25 cellular contexts compared by ENCODE assay signal in the genomic region with DNA sequence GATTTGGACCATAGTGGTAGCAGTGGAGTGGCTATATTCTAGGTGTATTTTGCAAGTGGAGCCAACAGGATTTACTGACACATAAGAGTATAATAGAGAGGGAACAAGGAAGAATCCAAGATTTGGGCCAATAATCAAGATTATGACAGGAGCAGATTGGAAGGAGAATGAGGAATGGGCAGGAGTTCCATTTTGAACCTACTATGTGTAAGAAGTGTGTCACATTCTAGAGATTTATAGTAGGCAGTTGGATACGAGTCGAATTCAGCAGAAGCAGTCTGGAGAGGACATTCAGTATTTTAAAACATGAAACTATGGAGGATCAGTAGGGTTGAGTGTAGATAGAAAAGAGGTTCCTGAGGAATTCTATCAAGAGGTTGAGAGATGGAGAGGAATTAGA. TPM values are rescaled to one million over a fixed set of nuclear protein-coding genes. Genes with fewer than 3 reads are reported as not detected.
DNase-seq lines count a peak whose midpoint lies in the region; ATAC-seq and TF ChIP-seq lines count a peak whose summit lies in the region.
"Had no signal": no experiment of that assay in that cellular context is flagged by ENCODE, and none has a peak within 500 bp of the region (broad histone marks: within the 10 kb centered on the region; RNA-seq: fewer than 3 reads in every experiment).

No MANE protein-coding gene starts in this region.

- intact Hi-C loops in activated CD4-positive, alpha-beta memory T cell treated with anti-CD3 and anti-CD28 coated beads for 36 hours (cut with micrococcal nuclease): no loop called here
- intact Hi-C loops in aorta (cut with DNase I): loop anchor here (5.0 kb wide), 2 partner anchors 35 to 40 kb away; a partner anchor contains a TSS

- POLR2A ChIA-PET in activated CD4-positive, alpha-beta memory T cell treated with anti-CD3 and anti-CD28 coated beads for 36 hours (lab: Charles Lee): interaction anchor here (0.6 kb wide), 1 partner anchor 305 kb away, joined by 3 read pairs; no protein-coding TSS in a partner anchor
- POLR2A ChIA-PET in activated CD4-positive, alpha-beta memory T cell treated with anti-CD3 and anti-CD28 coated beads, Interleukin-2, amount 10 ng/mL, durations not matched to agents 7 days and 5 days (lab: Charles Lee): interaction anchor here (0.8 kb wide), 1 partner anchor 127 kb away, joined by 3 read pairs; no protein-coding TSS in a partner anchor

- CTCF ChIA-PET in activated CD4-positive, alpha-beta memory T cell treated with anti-CD3 and anti-CD28 coated beads for 36 hours (lab: Charles Lee): interaction anchor here (5.2 kb wide), 1 partner anchor 30 kb away, joined by 84 read pairs; no protein-coding TSS in a partner anchor
- CTCF ChIA-PET in activated CD4-positive, alpha-beta memory T cell treated with anti-CD3 and anti-CD28 coated beads, Interleukin-2, amount 10 ng/mL, durations not matched to agents 7 days and 5 days (lab: Charles Lee): interaction anchor here (1.2 to 7.4 kb wide), 4 partner anchors 21 to 209 kb away, joined by 3 to 63 read pairs (median 46); a partner anchor contains a TSS

- no peak overlapping the region for H3K4me3 ChIP-seq in CD4-positive, CD25-positive, alpha-beta regulatory T cell (ENCODE audit: low read depth, low read length)
- H3K4me3 ChIP-seq in neutrophil (ENCODE audit: low read depth in 1 of 2, low read length in 1 of 2): no peak overlapping the region
- no peak overlapping the region for H3K4me3 ChIP-seq in aorta (ENCODE audit: low read length in 2 of 2)
- H3K4me3 ChIP-seq: PC-9, SJCRH30 had no signal

- peak overlapping the region; percentile 19 for H3K27ac Mint-ChIP-seq in activated CD4-positive, alpha-beta memory T cell treated with anti-CD3 and anti-CD28 coated beads for 36 hours
- no peak overlapping the region for H3K27ac Mint-ChIP-seq in activated CD4-positive, alpha-beta memory T cell treated with anti-CD3 and anti-CD28 coated beads, Interleukin-2, amount 10 ng/mL, durations not matched to agents 7 days and 5 days
- peak overlapping the region in 2 of 3 donors; percentile 57 to 60 for H3K27ac Mint-ChIP-seq in CD4-positive, CD25-positive, alpha-beta regulatory T cell
- H3K27ac Mint-ChIP-seq in T-helper 17 cell: peak overlapping the region; percentile 79

- no peaks in the 10 kb centered on the region for H3K27me3 ChIP-seq in CD4-positive, CD25-positive, alpha-beta regulatory T cell (ENCODE audit: control insufficient read depth, insufficient read depth, low read length)
- H3K27me3 ChIP-seq in neutrophil: no peaks in the 10 kb centered on the region
- H3K27me3 ChIP-seq in aorta (ENCODE audit: control insufficient read depth in 1 of 2, insufficient read depth in 2 of 2, low read length in 1 of 2): no peaks in the 10 kb centered on the region
- H3K27me3 ChIP-seq: SJCRH30 had no signal

- peaks cover 8% of the 10 kb centered on the region for H3K36me3 Mint-ChIP-seq in activated CD4-positive, alpha-beta memory T cell treated with anti-CD3 and anti-CD28 coated beads for 36 hours
- H3K36me3 Mint-ChIP-seq in activated CD4-positive, alpha-beta memory T cell treated with anti-CD3 and anti-CD28 coated beads, Interleukin-2, amount 10 ng/mL, durations not matched to agents 7 days and 5 days (ENCODE audit: low read depth): peaks cover 25% of the 10 kb centered on the region
- H3K36me3 Mint-ChIP-seq in CD4-positive, CD25-positive, alpha-beta regulatory T cell: peaks cover 6% of the 10 kb centered on the region
- peaks cover 9% of the 10 kb centered on the region for H3K36me3 Mint-ChIP-seq in T-helper 17 cell (ENCODE audit: low read depth)
- H3K36me3 Mint-ChIP-seq: IgD-negative memory B cell had no signal

- 93 to 96% methylated on average over 2 of the region's 2 CpGs for WGBS in aorta, 2 donors

- H3K9me3 Mint-ChIP-seq in activated CD4-positive, alpha-beta memory T cell treated with anti-CD3 and anti-CD28 coated beads for 36 hours: no peaks in the 10 kb centered on the region
- H3K9me3 Mint-ChIP-seq in activated CD4-positive, alpha-beta memory T cell treated with anti-CD3 and anti-CD28 coated beads, Interleukin-2, amount 10 ng/mL, durations not matched to agents 7 days and 5 days: no peaks in the 10 kb centered on the region
- no peaks in the 10 kb centered on the region for H3K9me3 Mint-ChIP-seq in CD4-positive, CD25-positive, alpha-beta regulatory T cell
- H3K9me3 Mint-ChIP-seq: IgD-negative memory B cell had no signal

- H3K36me3 ChIP-seq in CD4-positive, CD25-positive, alpha-beta regulatory T cell (ENCODE audit: control insufficient read depth, insufficient read depth, low read length): peaks cover 20% of the 10 kb centered on the region
- H3K36me3 ChIP-seq in neutrophil: peaks cover 9% of the 10 kb centered on the region
- no peaks in the 10 kb centered on the region for H3K36me3 ChIP-seq in aorta (ENCODE audit: control insufficient read depth in 1 of 2, insufficient read depth in 2 of 2, low read length in 1 of 2)
- H3K36me3 ChIP-seq: SJCRH30 had no signal

- H3K4me1 Mint-ChIP-seq in activated CD4-positive, alpha-beta memory T cell treated with anti-CD3 and anti-CD28 coated beads for 36 hours (ENCODE audit: low read depth): peaks cover 5% of the 10 kb centered on the region
- peaks cover 22% of the 10 kb centered on the region for H3K4me1 Mint-ChIP-seq in activated CD4-positive, alpha-beta memory T cell treated with anti-CD3 and anti-CD28 coated beads, Interleukin-2, amount 10 ng/mL, durations not matched to agents 7 days and 5 days
- H3K4me1 Mint-ChIP-seq in CD4-positive, CD25-positive, alpha-beta regulatory T cell: peaks cover 7 to 26% (median 10%) of the 10 kb centered on the region in 4 donors
- peaks cover 29% of the 10 kb centered on the region for H3K4me1 Mint-ChIP-seq in T-helper 17 cell

- DNase-seq in activated CD4-positive, alpha-beta memory T cell treated with anti-CD3 and anti-CD28 coated beads for 36 hours: no peak
- no peak for DNase-seq in activated CD4-positive, alpha-beta memory T cell treated with anti-CD3 and anti-CD28 coated beads, Interleukin-2, amount 10 ng/mL, durations not matched to agents 7 days and 5 days
- DNase-seq in CD4-positive, CD25-positive, alpha-beta regulatory T cell: no peak
- DNase-seq in T-helper 17 cell: no peak
- DNase-seq in NCI-H2029 (lab: John Stamatoyannopoulos, UW): no peak
- DNase-seq in aorta: no peak
- DNase-seq: 8988T, ACHN, COR-L47, DMS79, EL, GDM1, NCI-H1048, NCI-H1417, NCI-H1694, NCI-H2081, NCI-H2227 treated with DMSO at 0.1 percent for 48 hours, NCI-H526 treated with DMSO at 0.1 percent for 48 hours, PC-9, SJCRH30 had no signal

- H3K9me3 ChIP-seq in CD4-positive, CD25-positive, alpha-beta regulatory T cell (ENCODE audit: control insufficient read depth in 2 of 2, low read length in 2 of 2): no peaks in the 10 kb centered on the region
- H3K9me3 ChIP-seq in T-helper 17 cell (ENCODE audit: control insufficient read depth, low read length, poor library complexity, severe bottlenecking) (no peaks in the 10 kb centered on the region), neutrophil (no peaks in the 10 kb centered on the region), aorta (ENCODE audit: control insufficient read depth, low read length) (no peaks in the 10 kb centered on the region)
- H3K9me3 ChIP-seq: SJCRH30 had no signal

- no peak overlapping the region for H3K27ac ChIP-seq in CD4-positive, CD25-positive, alpha-beta regulatory T cell (ENCODE audit: insufficient read depth, low read length, poor library complexity, severe bottlenecking)
- H3K27ac ChIP-seq in neutrophil: peak overlapping the region; percentile 24
- H3K27ac ChIP-seq in aorta (ENCODE audit: low read depth in 1 of 2, low read length in 2 of 2): no peak overlapping the region
- H3K27ac ChIP-seq: HL-60, PC-9, SJCRH30 had no signal

- H3K27me3 Mint-ChIP-seq in activated CD4-positive, alpha-beta memory T cell treated with anti-CD3 and anti-CD28 coated beads for 36 hours: no peaks in the 10 kb centered on the region
- H3K27me3 Mint-ChIP-seq in activated CD4-positive, alpha-beta memory T cell treated with anti-CD3 and anti-CD28 coated beads, Interleukin-2, amount 10 ng/mL, durations not matched to agents 7 days and 5 days: no peaks in the 10 kb centered on the region
- no peaks in the 10 kb centered on the region for H3K27me3 Mint-ChIP-seq in CD4-positive, CD25-positive, alpha-beta regulatory T cell
- no peaks in the 10 kb centered on the region for H3K27me3 Mint-ChIP-seq in T-helper 17 cell
- H3K27me3 Mint-ChIP-seq: IgD-negative memory B cell had no signal

- H3K4me1 ChIP-seq in CD4-positive, CD25-positive, alpha-beta regulatory T cell (ENCODE audit: control insufficient read depth, insufficient read depth, low read length, poor library complexity, severe bottlenecking): no peaks in the 10 kb centered on the region
- H3K4me1 ChIP-seq in neutrophil (ENCODE audit: control insufficient read depth in 1 of 2, insufficient read depth in 1 of 2, low read depth in 1 of 2, low read length in 1 of 2): peaks cover 37 to 42% of the 10 kb centered on the region in 2 experiments
- H3K4me1 ChIP-seq in aorta (ENCODE audit: control insufficient read depth in 1 of 2, insufficient read depth in 2 of 2, low read length in 2 of 2): no peaks in the 10 kb centered on the region

- H3K4me3 Mint-ChIP-seq in activated CD4-positive, alpha-beta memory T cell treated with anti-CD3 and anti-CD28 coated beads for 36 hours: no peak overlapping the region
- H3K4me3 Mint-ChIP-seq in activated CD4-positive, alpha-beta memory T cell treated with anti-CD3 and anti-CD28 coated beads, Interleukin-2, amount 10 ng/mL, durations not matched to agents 7 days and 5 days: no peak overlapping the region
- peak overlapping the region in 1 of 4 donors; percentile 8 for H3K4me3 Mint-ChIP-seq in CD4-positive, CD25-positive, alpha-beta regulatory T cell
- H3K4me3 Mint-ChIP-seq in T-helper 17 cell: no peak overlapping the region

- no peak for ATAC-seq in CD4-positive, CD25-positive, alpha-beta regulatory T cell (ENCODE audit: low read depth in 2 of 2)
- ATAC-seq in T-helper 17 cell: no peak
- ATAC-seq in aorta (ENCODE audit: low FRiP score): no peak
- ATAC-seq: HCT116, Right ventricle myocardium inferior had no signal

- no peak for TF ChIP-seq CTCF in neutrophil (IDR thresholded peaks at IDR 0.05)

RNA-seq across cellular contexts. Expression of a gene that starts 21.7 kb away (rescaled TPM):
- 1 to 10 TPM; 1.4 to 2.3 TPM for total RNA-seq in activated CD4-positive, alpha-beta memory T cell treated with anti-CD3 and anti-CD28 coated beads for 36 hours
- total RNA-seq in activated CD4-positive, alpha-beta memory T cell treated with anti-CD3 and anti-CD28 coated beads, Interleukin-2, amount 10 ng/mL, durations not matched to agents 7 days and 5 days: 1 to 10 TPM; 2.4 to 2.8 TPM
- not detected for total RNA-seq in CD4-positive, CD25-positive, alpha-beta regulatory T cell
- polyA plus RNA-seq in CD4-positive, CD25-positive, alpha-beta regulatory T cell: under 1 TPM in 1 of 4 donors, not detected in 3; 0.31 TPM
- total RNA-seq in T-helper 17 cell (1 to 10 TPM; 1.5 to 9.0 TPM), aorta (10 to 100 TPM; 11.7 to 14.8 TPM)
- 1 to 10 TPM in 1 of 2 donors, not detected in 1; 1.3 TPM for polyA plus RNA-seq in aorta

RNA-seq across cellular contexts. Expression of a gene that starts 38.3 kb away (rescaled TPM):
- total RNA-seq in activated CD4-positive, alpha-beta memory T cell treated with anti-CD3 and anti-CD28 coated beads for 36 hours: 10 to 100 TPM; 14.2 to 15.9 TPM
- total RNA-seq in activated CD4-positive, alpha-beta memory T cell treated with anti-CD3 and anti-CD28 coated beads, Interleukin-2, amount 10 ng/mL, durations not matched to agents 7 days and 5 days: 10 to 100 TPM; 11.2 to 11.8 TPM
- total RNA-seq in CD4-positive, CD25-positive, alpha-beta regulatory T cell: 16.0 TPM
- 10 to 100 TPM in 3 of 4 donors, 1 to 10 TPM in 1; 9.6 to 18.8 (median 14.8) TPM for polyA plus RNA-seq in CD4-positive, CD25-positive, alpha-beta regulatory T cell
- total RNA-seq in T-helper 17 cell (10 to 100 TPM; 20.6 to 24.7 TPM), aorta (1 to 10 TPM; 7.9 to 8.8 TPM)
- polyA plus RNA-seq in aorta: 1 to 10 TPM; 3.9 to 5.9 TPM
